Comparison of ENCODE assay signal across 9 cellular contexts in genomic region chr15:79091204-79091867, GRCh38. TPM values are rescaled to one million over a fixed set of nuclear protein-coding genes. Genes with fewer than 3 reads are reported as not detected.
DNase-seq lines count a peak whose midpoint lies in the region; ATAC-seq, FAIRE-seq and TF ChIP-seq lines count a peak whose summit lies in the region.
"Had no signal": no experiment of that assay in that cellular context is flagged by ENCODE, and none has a peak within 500 bp of the region (broad histone marks: within the 10 kb centered on the region; RNA-seq: fewer than 3 reads in every experiment).

No MANE protein-coding gene starts in this region.

- no peak for ATAC-seq in GM18870 (IDR thresholded peaks at IDR 0.05; ENCODE audit: unreplicated experiment)
- ATAC-seq: HCT116 had no signal

- intact Hi-C loops in Calu3 (cut with micrococcal nuclease; ENCODE audit: unreplicated experiment): no loop called here

- no peak overlapping the region for H3K27ac Mint-ChIP-seq in Calu3 (ENCODE audit: unreplicated experiment)
- no peak overlapping the region for H3K27ac Mint-ChIP-seq in neural progenitor cell

- H4K20me1 ChIP-seq in neural progenitor cell (ENCODE audit: low read depth): peaks cover 39% of the 10 kb centered on the region

- FAIRE-seq in GM19239 (lab: Jason Lieb, UNC): no peak

- H3K27ac ChIP-seq in neural progenitor cell: no peak overlapping the region

- no peak overlapping the region for H2AFZ ChIP-seq in neural progenitor cell (replicated peaks)

- H3K4me3 Mint-ChIP-seq in Calu3 (ENCODE audit: low read depth, unreplicated experiment) (peak overlapping the region; percentile 8), neural progenitor cell (peak overlapping the region; percentile 81)

- peaks cover 97% of the 10 kb centered on the region for H3K27me3 Mint-ChIP-seq in Calu3 (ENCODE audit: unreplicated experiment)
- peaks cover 71% of the 10 kb centered on the region for H3K27me3 Mint-ChIP-seq in neural progenitor cell (ENCODE audit: insufficient read depth, low read depth)

- H3K27me3 ChIP-seq in MG63 (peaks cover 76% of the 10 kb centered on the region), neural progenitor cell (peaks cover 100% of the 10 kb centered on the region)

- H3K4me1 Mint-ChIP-seq in Calu3 (ENCODE audit: low read depth, unreplicated experiment) (no peaks in the 10 kb centered on the region), neural progenitor cell (peaks cover 11% of the 10 kb centered on the region)

- H3K9me3 ChIP-seq in MG63 (no peaks in the 10 kb centered on the region), neural progenitor cell (ENCODE audit: low read depth) (no peaks in the 10 kb centered on the region)

- H3K9ac ChIP-seq in neural progenitor cell: no peak overlapping the region

- peaks cover 14% of the 10 kb centered on the region for H3K4me1 ChIP-seq in neural progenitor cell

- H3K9me3 Mint-ChIP-seq in Calu3 (ENCODE audit: low read depth, unreplicated experiment) (no peaks in the 10 kb centered on the region), neural progenitor cell (peaks cover 7% of the 10 kb centered on the region)

- TF ChIP-seq CTCF in Calu3 (IDR thresholded peaks at IDR 0.05; ENCODE audit: unreplicated experiment) (no peak), cardiac fibroblast (IDR thresholded peaks at IDR 0.05; ENCODE audit: low read depth, low read length) (no peak), neural progenitor cell (IDR thresholded peaks at IDR 0.05) (no peak), GM10248 (IDR thresholded peaks at IDR 0.05; ENCODE audit: control extremely low read depth, extremely low read depth, low read depth, missing control alignments) (no peak)

- H3F3A ChIP-seq in neural progenitor cell (ENCODE audit: low read depth): peaks cover 15% of the 10 kb centered on the region

- H3K36me3 Mint-ChIP-seq in Calu3 (ENCODE audit: insufficient read depth, unreplicated experiment) (no peaks in the 10 kb centered on the region), neural progenitor cell (peaks cover 2% of the 10 kb centered on the region)

- H3K79me2 ChIP-seq in neural progenitor cell (ENCODE audit: low read depth): no peaks in the 10 kb centered on the region

- H3K4me2 ChIP-seq in neural progenitor cell: peak overlapping the region; percentile 89

- H3K4me3 ChIP-seq in MG63 (no peak overlapping the region), cardiac fibroblast (replicated peaks in 1 of 2; ENCODE audit: low read depth in 2 of 2, low read length in 2 of 2) (no peak overlapping the region), neural progenitor cell (peak overlapping the region; percentile 52)

- BruUV-seq in Calu3 (replicated peaks; lab: Mats Ljungman, UMichigan): no TSS peak

- DNase-seq in Calu3 (peak; percentile 16), MG63 (peak; percentile 55), cardiac fibroblast (ENCODE audit: low read depth in 2 of 2) (peak; percentile 8 to 24), neural progenitor cell (ENCODE audit: low spot score) (peak; percentile 75), GM10248 (ENCODE audit: extremely low spot score) (no peak), 8988T (no peak), GM19239 (ENCODE audit: insufficient read length, low spot score) (no peak)

- CTCF ChIA-PET in Calu3 (lab: Charles Lee): interaction anchor here (0.6 to 1.0 kb wide), 3 partner anchors 23 to 210 kb away, joined by 3 to 8 read pairs (median 6); no protein-coding TSS in a partner anchor
- CTCF ChIA-PET in GM10248 (lab: Yijun Ruan, JAX): interaction anchor here (1.1 kb wide), 1 partner anchor 11 kb away, joined by 3 read pairs; no protein-coding TSS in a partner anchor

- POLR2A ChIA-PET in GM10248 (lab: Yijun Ruan, JAX): no interaction called here

- no peaks in the 10 kb centered on the region for H3K36me3 ChIP-seq in MG63
- H3K36me3 ChIP-seq in neural progenitor cell: no peaks in the 10 kb centered on the region

RNA-seq across cellular contexts. Expression of gene RASGRF1, which starts 0.8 kb away (rescaled TPM):
- total RNA-seq in Calu3 (2022) (2.2 and 2.9 TPM in 2 replicates), neural progenitor cell (ENCODE audit: low replicate concordance) (0.22 and 0.59 TPM in 2 replicates)
- not detected in 2 replicates for total RNA-seq in MG63 (2014; rRNA removed; shearing (Covaris generic); ENCODE audit: low replicate concordance)

Comparison
In these comparisons a context has a peak if more than half of its experiments do, and no peak if none do; other contexts are left out.
1. DNase-seq: peak in Calu3 (single experiment), MG63 (single experiment), cardiac fibroblast (2 of 2) and neural progenitor cell (single experiment); none in GM10248 (single experiment), 8988T (single experiment) and GM19239 (single experiment).